In genomic region chr1:156053770-156054499, GRCh38 we compare ENCODE assay signal across 8 cellular contexts. TPM values are rescaled to one million over a fixed set of nuclear protein-coding genes. Genes with fewer than 3 reads are reported as not detected.
DNase-seq lines count a peak whose midpoint lies in the region; FAIRE-seq and TF ChIP-seq lines count a peak whose summit lies in the region.

UBQLN4 (minus strand) TSS chr1:156053798; CDS start chr1:156053701, 97 bp downstream.

- H3K9me2 ChIP-seq in OCI-LY1 (ENCODE audit: low read depth, low read length) = no peaks in the 10 kb centered on the region

- H3K27ac ChIP-seq in OCI-LY1 (ENCODE audit: low read depth, low read length, poor library complexity, severe bottlenecking) = peak within 1 kb of the TSS; percentile 82

- H3K4me2 ChIP-seq in OCI-LY1 (ENCODE audit: low read length) = peak within 1 kb of the TSS; percentile 77

- no peak for FAIRE-seq in GM19239 (lab: Jason Lieb, UNC)

- H3F3A ChIP-seq in OCI-LY1 (ENCODE audit: insufficient read depth, low read length) = no peaks in the 10 kb centered on the region

- H3K9me3 ChIP-seq in BE2C (no peaks in the 10 kb centered on the region), OCI-LY1 (ENCODE audit: low read length) (no peaks in the 10 kb centered on the region)

- no peaks in the 10 kb centered on the region for H4K20me1 ChIP-seq in OCI-LY1 (ENCODE audit: insufficient read depth, low read length)

- TF ChIP-seq CTCF in BE2C (IDR thresholded peaks at IDR 0.05; ENCODE audit: low read depth, low read length) (peak; percentile 26), OCI-LY1 (IDR thresholded peaks at IDR 0.05; ENCODE audit: low read length) (peak; percentile 28), epithelial cell of esophagus (IDR thresholded peaks at IDR 0.05; ENCODE audit: insufficient read depth, low read depth, low read length, missing control alignments) (peak; percentile 11)

- no peaks in the 10 kb centered on the region for H3K79me2 ChIP-seq in OCI-LY1 (ENCODE audit: insufficient read depth, low read length)

- H3K4me3 ChIP-seq in BE2C (ENCODE audit: low read depth, low read length) (peak within 1 kb of the TSS; percentile 95), OCI-LY1 (ENCODE audit: low read depth, low read length, poor library complexity, severe bottlenecking) (peak within 1 kb of the TSS; percentile 73), epithelial cell of esophagus (ENCODE audit: low read length) (peak within 1 kb of the TSS; percentile 95)

- DNase-seq in BE2C (peak; percentile 93), GM19239 (ENCODE audit: insufficient read length, low spot score) (peak; percentile 82), HT1080 (ENCODE audit: low read depth) (peak; percentile 48), activated T-cell treated with anti-CD3 and anti-CD28 coated beads for 1 hour (ENCODE audit: low read depth) (peak; percentile 78), epithelial cell of esophagus (ENCODE audit: low read depth) (peak; percentile 86), mucosa of gallbladder (ENCODE audit: low spot score) (peak; percentile 88)
- DNase-seq in stimulated activated CD8-positive, alpha-beta memory T cell treated with anti-CD3 and anti-CD28 coated beads, Interleukin-4, amount 100 ng/mL, for 4 hours (ENCODE audit: low read depth in 2 of 2, low spot score in 1 of 2) = peak; percentile 52 to 76

- H3K4me1 ChIP-seq in BE2C (no peaks in the 10 kb centered on the region), OCI-LY1 (ENCODE audit: insufficient read depth, low read length, severe bottlenecking) (peaks cover 16% of the 10 kb centered on the region)

- H3K27me3 ChIP-seq in BE2C = no peaks in the 10 kb centered on the region
- no peaks in the 10 kb centered on the region for H3K27me3 ChIP-seq in OCI-LY1 (ENCODE audit: insufficient read depth, low read length)

- H3K36me3 ChIP-seq in BE2C = peaks cover 16% of the 10 kb centered on the region
- H3K36me3 ChIP-seq in OCI-LY1 (ENCODE audit: insufficient read depth, low read length) = peaks cover 22% of the 10 kb centered on the region; the same call in 1 of the 2 replicates

- H2AFZ ChIP-seq in OCI-LY1 (ENCODE audit: low read length) = no peak within 1 kb of the TSS

- H3K9ac ChIP-seq in OCI-LY1 (ENCODE audit: low read length) = peak within 1 kb of the TSS; percentile 87

RNA-seq across cellular contexts. Expression of gene UBQLN4, which starts in this region (rescaled TPM):
- polyA plus RNA-seq in BE2C (2012; ENCODE audit: insufficient read depth, insufficient read length, low read depth) = 49.7 TPM
- total RNA-seq in HT1080 (2014; rRNA removed; shearing (Covaris generic)) = 36.0 and 43.9 TPM in 2 replicates
- 32.1 and 32.8 TPM in 2 replicates for polyA plus RNA-seq in HT1080 (2015; cell fraction: cytosol; rRNA removed)
- 51.2 and 51.5 TPM in 2 replicates for polyA plus RNA-seq in HT1080 (2015; cell fraction: nucleus; rRNA removed)
- total RNA-seq in mucosa of gallbladder = 34.1 TPM

Comparison
In these comparisons a context has a peak if more than half of its experiments do, and no peak if none do; other contexts are left out.
1. Peak in every context shown above with its lines: DNase-seq, H3K4me3 ChIP-seq and H3K27ac ChIP-seq.